ENCODE assay signal across 21 cellular contexts in genomic region chr4:123659262-123659661, GRCh38.
"Had no signal": no experiment of that assay in that cellular context is flagged by ENCODE, and none has a peak within 500 bp of the region (broad histone marks: within the 10 kb centered on the region; RNA-seq: fewer than 3 reads in every experiment).

No MANE protein-coding gene starts in this region.

- H3K9me3 Mint-ChIP-seq: dendritic cell treated with granulocyte-macrophage colony-stimulating factor and Interleukin-4, amounts not matched to agents 40 ng/mL and 50 ng/mL, for 4 days; effector memory CD8-positive, alpha-beta T cell had no signal

- H3K27ac Mint-ChIP-seq: dendritic cell treated with granulocyte-macrophage colony-stimulating factor and Interleukin-4, amounts not matched to agents 40 ng/mL and 50 ng/mL, for 4 days; effector memory CD8-positive, alpha-beta T cell; memory B cell; stimulated activated memory B cell treated with anti-CD40 and anti-IgM and Interleukin-4, amounts not matched to agents 10 μg/mL and 1 μg/mL and 100 μg/mL, for 72 hours; stimulated activated naive CD8-positive, alpha-beta T cell treated with anti-CD3 and anti-CD28 coated beads, Interleukin-15, Interleukin-2, amounts not matched to agents 100 ng/mL and 50 ng/mL, for 24 hours had no signal

- H3K27me3 ChIP-seq: esophagus muscularis mucosa, gastroesophageal sphincter, sigmoid colon, tibial artery, upper lobe of right lung, vagina had no signal

- H3K27me3 Mint-ChIP-seq: effector memory CD8-positive, alpha-beta T cell had no signal

- ATAC-seq: effector memory CD8-positive, alpha-beta T cell; gastroesophageal sphincter; stimulated activated memory B cell treated with anti-CD40 and anti-IgM and Interleukin-4, amounts not matched to agents 10 μg/mL and 1 μg/mL and 100 μg/mL, for 72 hours had no signal

- H3K9me3 ChIP-seq: gastroesophageal sphincter, left ventricle myocardium inferior, lower lobe of right lung, sigmoid colon, tibial artery, upper lobe of right lung had no signal

- H3K4me3 Mint-ChIP-seq: dendritic cell treated with granulocyte-macrophage colony-stimulating factor and Interleukin-4, amounts not matched to agents 40 ng/mL and 50 ng/mL, for 4 days; effector memory CD8-positive, alpha-beta T cell; immature natural killer cell; memory B cell; naive B cell; stimulated activated memory B cell treated with anti-CD40 and anti-IgM and Interleukin-4, amounts not matched to agents 10 μg/mL and 1 μg/mL and 100 μg/mL, for 72 hours; stimulated activated naive CD8-positive, alpha-beta T cell treated with anti-CD3 and anti-CD28 coated beads, Interleukin-15, Interleukin-2, amounts not matched to agents 100 ng/mL and 50 ng/mL, for 24 hours had no signal

- H3K36me3 ChIP-seq: esophagus muscularis mucosa, gastroesophageal sphincter, lower lobe of right lung, sigmoid colon, tibial artery, upper lobe of right lung, vagina had no signal

- H3K4me3 ChIP-seq: esophagus muscularis mucosa, gastroesophageal sphincter, left ventricle myocardium inferior, lower lobe of right lung, sigmoid colon, skin epidermis, tibial artery, upper lobe of right lung, vagina had no signal

- H3K36me3 Mint-ChIP-seq: stimulated activated memory B cell treated with anti-CD40 and anti-IgM and Interleukin-4, amounts not matched to agents 10 μg/mL and 1 μg/mL and 100 μg/mL, for 72 hours had no signal

- H3K27ac ChIP-seq: epithelial cell of prostate, esophagus muscularis mucosa, gastroesophageal sphincter, left ventricle myocardium inferior, lower lobe of right lung, sigmoid colon, tibial artery, upper lobe of right lung, vagina had no signal

- H3K4me1 Mint-ChIP-seq: immature natural killer cell had no signal

- DNase-seq: effector memory CD8-positive, alpha-beta T cell; glutamatergic neuron; left ventricle myocardium inferior; lower lobe of right lung; posterior cingulate gyrus; sigmoid colon; stimulated activated CD4-positive, alpha-beta T cell treated with anti-CD3 and anti-CD28 coated beads, Interleukin-2, amount 100 ng/mL, for 48 hours; tibial artery; upper lobe of right lung had no signal

- H3K4me1 ChIP-seq: esophagus muscularis mucosa, left ventricle myocardium inferior, upper lobe of right lung, vagina had no signal

- FAIRE-seq: colon had no signal
